Comparison of ENCODE assay signal across 1 cellular context in the genomic region with DNA sequence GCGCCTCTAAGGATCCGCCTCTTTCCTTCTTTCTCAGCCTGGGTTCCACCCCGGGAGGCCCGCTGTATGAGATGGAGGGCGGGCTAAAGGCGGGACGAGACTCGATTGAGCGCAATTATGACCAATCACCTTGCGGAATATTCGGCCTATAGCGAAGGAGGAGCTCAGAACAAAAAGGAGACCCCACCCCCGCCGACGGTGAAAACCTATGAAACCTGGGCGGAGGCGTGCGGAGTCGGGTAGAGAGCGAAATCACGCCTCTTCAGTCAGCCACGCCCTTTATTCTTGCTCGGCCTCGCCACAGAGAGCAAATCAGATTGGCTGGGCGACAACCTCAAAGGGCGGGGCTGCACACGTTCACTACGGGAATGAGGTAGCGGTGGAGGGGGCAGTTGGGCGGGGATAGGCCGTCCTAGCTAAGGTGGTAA.
TF ChIP-seq lines count a peak whose summit lies in the region.

No MANE protein-coding gene starts in this region.

TF ChIP-seq in HepG2, 621 proteins besides CTCF, POLR2A, EP300 and RAD21 (continued from another document and continues in another):
- TF ChIP-seq ZNF75D (CRISPR knock-in tag; IDR thresholded peaks at IDR 0.05; ENCODE audit: borderline replicate concordance) (no peak), ZNF891 (CRISPR knock-in tag; IDR thresholded peaks at IDR 0.05) (no peak), MXI1 (IDR thresholded peaks at IDR 0.05; ENCODE audit: borderline replicate concordance, low read depth, low read length) (no peak; the same call in 2 of the 3 replicates), ZNF331 (CRISPR knock-in tag; IDR thresholded peaks at IDR 0.05) (no peak), ZNF773 (CRISPR knock-in tag; IDR thresholded peaks at IDR 0.05; ENCODE audit: borderline replicate concordance) (no peak), ATF7 (IDR thresholded peaks at IDR 0.05) (no peak), ATF7 (CRISPR knock-in tag; IDR thresholded peaks at IDR 0.05) (no peak), ZC3H4 (CRISPR knock-in tag; IDR thresholded peaks at IDR 0.05; ENCODE audit: borderline replicate concordance) (no peak; the same call in 1 of the 2 replicates), NR2F6 (IDR thresholded peaks at IDR 0.05) (no peak), NR2F6 (CRISPR knock-in tag; IDR thresholded peaks at IDR 0.05) (no peak), DNMT3B (CRISPR knock-in tag; conservative IDR thresholded peaks at IDR 0.05) (no peak), ZNF17 (CRISPR knock-in tag; IDR thresholded peaks at IDR 0.05) (no peak), ZFX (CRISPR knock-in tag; IDR thresholded peaks at IDR 0.05; ENCODE audit: low read depth) (no peak), ZNF556 (CRISPR knock-in tag; IDR thresholded peaks at IDR 0.05; ENCODE audit: borderline replicate concordance) (no peak), DMAP1 (CRISPR knock-in tag; IDR thresholded peaks at IDR 0.05) (no peak), ZKSCAN5 (CRISPR knock-in tag; IDR thresholded peaks at IDR 0.05) (no peak), HNRNPH1 (optimal IDR thresholded peaks at IDR 0.05; ENCODE audit: low read depth, low read length) (no peak), ZNF616 (CRISPR knock-in tag; IDR thresholded peaks at IDR 0.05; ENCODE audit: low read depth) (0 out of 2 replicates have a peak, but pooled peaks have one; percentile 12), ZNF383 (CRISPR knock-in tag; IDR thresholded peaks at IDR 0.05; ENCODE audit: borderline replicate concordance) (no peak), SOX6 (IDR thresholded peaks at IDR 0.05) (no peak), SOX6 (CRISPR knock-in tag; IDR thresholded peaks at IDR 0.05) (no peak), CEBPB (IDR thresholded peaks at IDR 0.05; ENCODE audit: borderline replicate concordance, low read depth, low read length) (no peak), FIP1L1 (IDR thresholded peaks at IDR 0.05; ENCODE audit: borderline replicate concordance, insufficient read depth, low read depth, low read length) (no peak), FLYWCH1 (CRISPR knock-in tag; IDR thresholded peaks at IDR 0.05) (no peak), HDAC1 (CRISPR knock-in tag; IDR thresholded peaks at IDR 0.05) (no peak), TEAD2 (CRISPR knock-in tag; IDR thresholded peaks at IDR 0.05) (no peak), SP2 (CRISPR knock-in tag; IDR thresholded peaks at IDR 0.05) (peak; percentile 82), JDP2 (CRISPR knock-in tag; IDR thresholded peaks at IDR 0.05; ENCODE audit: borderline replicate concordance) (no peak), AGO1 (IDR thresholded peaks at IDR 0.05; ENCODE audit: low read depth, low read length, poor library complexity, severe bottlenecking) (peak; percentile 48), MYPOP (CRISPR knock-in tag; IDR thresholded peaks at IDR 0.05) (no peak), LCORL (IDR thresholded peaks at IDR 0.05) (no peak), LCORL (CRISPR knock-in tag; IDR thresholded peaks at IDR 0.05) (no peak), ZNF256 (CRISPR knock-in tag; conservative IDR thresholded peaks at IDR 0.05) (no peak), CENPT (CRISPR knock-in tag; IDR thresholded peaks at IDR 0.05; ENCODE audit: low read depth) (no peak), NAIF1 (CRISPR knock-in tag; IDR thresholded peaks at IDR 0.05; ENCODE audit: borderline replicate concordance) (no peak), SNAI1 (CRISPR knock-in tag; IDR thresholded peaks at IDR 0.05; ENCODE audit: borderline replicate concordance) (no peak), ZNF235 (CRISPR knock-in tag; IDR thresholded peaks at IDR 0.05; ENCODE audit: borderline replicate concordance) (no peak), PHF21A (CRISPR knock-in tag; IDR thresholded peaks at IDR 0.05) (peak; percentile 75), THRA (CRISPR knock-in tag; IDR thresholded peaks at IDR 0.05; ENCODE audit: borderline replicate concordance) (no peak), FOXK1 (CRISPR knock-in tag; IDR thresholded peaks at IDR 0.05; ENCODE audit: borderline replicate concordance, low read depth) (no peak), ZNF326 (CRISPR knock-in tag; IDR thresholded peaks at IDR 0.05; ENCODE audit: borderline replicate concordance) (no peak), EEA1 (CRISPR knock-in tag; IDR thresholded peaks at IDR 0.05; ENCODE audit: borderline replicate concordance) (no peak), ATM (IDR thresholded peaks at IDR 0.05; ENCODE audit: borderline replicate concordance) (no peak), HNRNPUL1 (IDR thresholded peaks at IDR 0.05; ENCODE audit: low read depth, low read length) (no peak), KDM2A (CRISPR knock-in tag; IDR thresholded peaks at IDR 0.05; ENCODE audit: borderline replicate concordance, low read depth) (peak; percentile 11; the same call in 1 of the 2 replicates)
- TF ChIP-seq, protein P1, sequence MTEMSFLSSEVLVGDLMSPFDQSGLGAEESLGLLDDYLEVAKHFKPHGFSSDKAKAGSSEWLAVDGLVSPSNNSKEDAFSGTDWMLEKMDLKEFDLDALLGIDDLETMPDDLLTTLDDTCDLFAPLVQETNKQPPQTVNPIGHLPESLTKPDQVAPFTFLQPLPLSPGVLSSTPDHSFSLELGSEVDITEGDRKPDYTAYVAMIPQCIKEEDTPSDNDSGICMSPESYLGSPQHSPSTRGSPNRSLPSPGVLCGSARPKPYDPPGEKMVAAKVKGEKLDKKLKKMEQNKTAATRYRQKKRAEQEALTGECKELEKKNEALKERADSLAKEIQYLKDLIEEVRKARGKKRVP (CRISPR knock-in tag; IDR thresholded peaks at IDR 0.05): no peak
- TF ChIP-seq, protein P2, sequence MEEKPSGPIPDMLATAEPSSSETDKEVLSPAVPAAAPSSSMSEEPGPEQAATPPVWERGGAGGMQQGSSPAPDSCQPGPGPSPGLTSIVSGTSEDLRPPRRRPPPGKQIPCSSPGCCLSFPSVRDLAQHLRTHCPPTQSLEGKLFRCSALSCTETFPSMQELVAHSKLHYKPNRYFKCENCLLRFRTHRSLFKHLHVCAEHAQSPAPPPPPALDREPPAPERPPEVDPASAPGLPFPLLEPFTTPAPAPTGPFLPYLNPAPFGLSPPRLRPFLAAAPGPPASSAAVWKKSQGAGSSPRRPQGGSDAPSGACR (CRISPR knock-in tag; IDR thresholded peaks at IDR 0.05): no peak
- TF ChIP-seq, protein P3, sequence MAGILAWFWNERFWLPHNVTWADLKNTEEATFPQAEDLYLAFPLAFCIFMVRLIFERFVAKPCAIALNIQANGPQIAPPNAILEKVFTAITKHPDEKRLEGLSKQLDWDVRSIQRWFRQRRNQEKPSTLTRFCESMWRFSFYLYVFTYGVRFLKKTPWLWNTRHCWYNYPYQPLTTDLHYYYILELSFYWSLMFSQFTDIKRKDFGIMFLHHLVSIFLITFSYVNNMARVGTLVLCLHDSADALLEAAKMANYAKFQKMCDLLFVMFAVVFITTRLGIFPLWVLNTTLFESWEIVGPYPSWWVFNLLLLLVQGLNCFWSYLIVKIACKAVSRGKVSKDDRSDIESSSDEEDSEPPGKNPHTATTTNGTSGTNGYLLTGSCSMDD (CRISPR knock-in tag; IDR thresholded peaks at IDR 0.05): no peak
- TF ChIP-seq, protein P4, sequence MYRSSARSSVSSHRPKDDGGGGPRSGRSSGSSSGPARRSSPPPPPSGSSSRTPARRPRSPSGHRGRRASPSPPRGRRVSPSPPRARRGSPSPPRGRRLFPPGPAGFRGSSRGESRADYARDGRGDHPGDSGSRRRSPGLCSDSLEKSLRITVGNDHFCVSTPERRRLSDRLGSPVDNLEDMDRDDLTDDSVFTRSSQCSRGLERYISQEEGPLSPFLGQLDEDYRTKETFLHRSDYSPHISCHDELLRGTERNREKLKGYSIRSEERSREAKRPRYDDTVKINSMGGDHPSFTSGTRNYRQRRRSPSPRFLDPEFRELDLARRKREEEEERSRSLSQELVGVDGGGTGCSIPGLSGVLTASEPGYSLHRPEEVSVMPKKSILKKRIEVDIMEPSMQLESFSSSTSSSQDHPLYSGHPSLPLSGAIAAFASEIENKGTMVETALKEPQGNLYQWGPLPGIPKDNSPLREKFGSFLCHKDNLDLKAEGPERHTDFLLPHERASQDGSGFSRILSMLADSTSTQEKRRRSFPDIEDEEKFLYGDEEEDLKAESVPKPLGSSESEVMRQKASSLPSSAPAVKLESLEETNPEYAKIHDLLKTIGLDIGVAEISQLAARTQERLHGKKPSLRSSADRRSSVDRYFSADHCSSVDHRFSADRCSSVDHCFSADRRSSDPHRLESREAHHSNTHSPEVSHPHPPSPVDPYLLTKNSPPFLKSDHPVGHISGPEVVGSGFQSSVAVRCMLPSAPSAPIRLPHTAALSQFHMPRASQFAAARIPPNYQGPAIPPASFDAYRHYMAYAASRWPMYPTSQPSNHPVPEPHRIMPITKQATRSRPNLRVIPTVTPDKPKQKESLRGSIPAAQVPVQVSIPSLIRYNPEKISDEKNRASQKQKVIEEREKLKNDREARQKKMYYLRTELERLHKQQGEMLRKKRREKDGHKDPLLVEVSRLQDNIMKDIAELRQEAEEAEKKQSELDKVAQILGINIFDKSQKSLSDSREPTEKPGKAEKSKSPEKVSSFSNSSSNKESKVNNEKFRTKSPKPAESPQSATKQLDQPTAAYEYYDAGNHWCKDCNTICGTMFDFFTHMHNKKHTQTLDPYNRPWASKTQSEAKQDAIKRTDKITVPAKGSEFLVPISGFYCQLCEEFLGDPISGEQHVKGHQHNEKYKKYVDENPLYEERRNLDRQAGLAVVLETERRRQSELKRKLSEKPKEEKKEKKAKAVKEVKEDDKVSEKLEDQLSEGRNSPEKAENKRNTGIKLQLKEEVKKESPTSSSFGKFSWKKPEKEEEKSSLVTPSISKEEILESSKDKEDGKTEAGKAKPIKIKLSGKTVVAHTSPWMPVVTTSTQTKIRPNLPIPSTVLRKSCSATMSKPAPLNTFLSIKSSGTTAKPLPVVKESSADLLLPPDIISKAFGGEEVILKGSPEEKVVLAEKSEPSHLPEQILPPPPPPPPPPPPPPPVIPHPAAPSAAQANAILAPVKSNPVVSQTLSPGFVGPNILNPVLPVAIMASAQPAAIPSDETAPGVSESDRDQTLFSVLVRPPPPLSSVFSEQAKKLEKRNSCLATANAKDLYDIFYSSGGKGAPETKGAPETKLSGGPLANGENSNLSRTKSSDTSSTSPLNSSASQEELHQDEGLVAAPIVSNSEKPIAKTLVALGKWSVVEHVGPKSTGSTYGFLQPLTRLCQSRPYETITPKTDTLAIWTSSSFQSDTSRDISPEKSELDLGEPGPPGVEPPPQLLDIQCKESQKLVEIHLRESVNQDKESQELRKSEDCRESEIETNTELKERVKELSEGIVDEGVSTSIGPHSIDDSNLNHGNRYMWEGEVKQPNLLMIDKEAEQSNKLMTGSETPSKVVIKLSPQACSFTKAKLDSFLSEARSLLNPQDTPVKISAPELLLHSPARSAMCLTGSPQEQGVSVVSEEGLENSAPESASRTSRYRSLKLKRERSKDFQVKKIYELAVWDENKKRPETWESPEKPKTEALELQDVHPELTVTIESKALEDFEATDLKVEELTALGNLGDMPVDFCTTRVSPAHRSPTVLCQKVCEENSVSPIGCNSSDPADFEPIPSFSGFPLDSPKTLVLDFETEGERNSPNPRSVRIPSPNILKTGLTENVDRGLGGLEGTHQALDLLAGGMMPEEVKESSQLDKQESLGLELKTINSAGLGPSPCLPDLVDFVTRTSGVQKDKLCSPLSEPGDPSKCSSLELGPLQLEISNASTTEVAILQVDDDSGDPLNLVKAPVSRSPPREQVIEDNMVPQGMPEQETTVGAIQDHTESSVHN (CRISPR knock-in tag; IDR thresholded peaks at IDR 0.05): no peak
- TF ChIP-seq, protein P5, sequence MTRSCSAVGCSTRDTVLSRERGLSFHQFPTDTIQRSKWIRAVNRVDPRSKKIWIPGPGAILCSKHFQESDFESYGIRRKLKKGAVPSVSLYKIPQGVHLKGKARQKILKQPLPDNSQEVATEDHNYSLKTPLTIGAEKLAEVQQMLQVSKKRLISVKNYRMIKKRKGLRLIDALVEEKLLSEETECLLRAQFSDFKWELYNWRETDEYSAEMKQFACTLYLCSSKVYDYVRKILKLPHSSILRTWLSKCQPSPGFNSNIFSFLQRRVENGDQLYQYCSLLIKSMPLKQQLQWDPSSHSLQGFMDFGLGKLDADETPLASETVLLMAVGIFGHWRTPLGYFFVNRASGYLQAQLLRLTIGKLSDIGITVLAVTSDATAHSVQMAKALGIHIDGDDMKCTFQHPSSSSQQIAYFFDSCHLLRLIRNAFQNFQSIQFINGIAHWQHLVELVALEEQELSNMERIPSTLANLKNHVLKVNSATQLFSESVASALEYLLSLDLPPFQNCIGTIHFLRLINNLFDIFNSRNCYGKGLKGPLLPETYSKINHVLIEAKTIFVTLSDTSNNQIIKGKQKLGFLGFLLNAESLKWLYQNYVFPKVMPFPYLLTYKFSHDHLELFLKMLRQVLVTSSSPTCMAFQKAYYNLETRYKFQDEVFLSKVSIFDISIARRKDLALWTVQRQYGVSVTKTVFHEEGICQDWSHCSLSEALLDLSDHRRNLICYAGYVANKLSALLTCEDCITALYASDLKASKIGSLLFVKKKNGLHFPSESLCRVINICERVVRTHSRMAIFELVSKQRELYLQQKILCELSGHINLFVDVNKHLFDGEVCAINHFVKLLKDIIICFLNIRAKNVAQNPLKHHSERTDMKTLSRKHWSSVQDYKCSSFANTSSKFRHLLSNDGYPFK (CRISPR knock-in tag; IDR thresholded peaks at IDR 0.05; ENCODE audit: borderline replicate concordance): peak; percentile 33; the same call in 1 of the 2 replicates
- TF ChIP-seq, protein P6, sequence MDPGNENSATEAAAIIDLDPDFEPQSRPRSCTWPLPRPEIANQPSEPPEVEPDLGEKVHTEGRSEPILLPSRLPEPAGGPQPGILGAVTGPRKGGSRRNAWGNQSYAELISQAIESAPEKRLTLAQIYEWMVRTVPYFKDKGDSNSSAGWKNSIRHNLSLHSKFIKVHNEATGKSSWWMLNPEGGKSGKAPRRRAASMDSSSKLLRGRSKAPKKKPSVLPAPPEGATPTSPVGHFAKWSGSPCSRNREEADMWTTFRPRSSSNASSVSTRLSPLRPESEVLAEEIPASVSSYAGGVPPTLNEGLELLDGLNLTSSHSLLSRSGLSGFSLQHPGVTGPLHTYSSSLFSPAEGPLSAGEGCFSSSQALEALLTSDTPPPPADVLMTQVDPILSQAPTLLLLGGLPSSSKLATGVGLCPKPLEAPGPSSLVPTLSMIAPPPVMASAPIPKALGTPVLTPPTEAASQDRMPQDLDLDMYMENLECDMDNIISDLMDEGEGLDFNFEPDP (CRISPR knock-in tag; conservative IDR thresholded peaks at IDR 0.05): no peak
